Comparison of ENCODE assay signal across 8 cellular contexts in the genomic region with DNA sequence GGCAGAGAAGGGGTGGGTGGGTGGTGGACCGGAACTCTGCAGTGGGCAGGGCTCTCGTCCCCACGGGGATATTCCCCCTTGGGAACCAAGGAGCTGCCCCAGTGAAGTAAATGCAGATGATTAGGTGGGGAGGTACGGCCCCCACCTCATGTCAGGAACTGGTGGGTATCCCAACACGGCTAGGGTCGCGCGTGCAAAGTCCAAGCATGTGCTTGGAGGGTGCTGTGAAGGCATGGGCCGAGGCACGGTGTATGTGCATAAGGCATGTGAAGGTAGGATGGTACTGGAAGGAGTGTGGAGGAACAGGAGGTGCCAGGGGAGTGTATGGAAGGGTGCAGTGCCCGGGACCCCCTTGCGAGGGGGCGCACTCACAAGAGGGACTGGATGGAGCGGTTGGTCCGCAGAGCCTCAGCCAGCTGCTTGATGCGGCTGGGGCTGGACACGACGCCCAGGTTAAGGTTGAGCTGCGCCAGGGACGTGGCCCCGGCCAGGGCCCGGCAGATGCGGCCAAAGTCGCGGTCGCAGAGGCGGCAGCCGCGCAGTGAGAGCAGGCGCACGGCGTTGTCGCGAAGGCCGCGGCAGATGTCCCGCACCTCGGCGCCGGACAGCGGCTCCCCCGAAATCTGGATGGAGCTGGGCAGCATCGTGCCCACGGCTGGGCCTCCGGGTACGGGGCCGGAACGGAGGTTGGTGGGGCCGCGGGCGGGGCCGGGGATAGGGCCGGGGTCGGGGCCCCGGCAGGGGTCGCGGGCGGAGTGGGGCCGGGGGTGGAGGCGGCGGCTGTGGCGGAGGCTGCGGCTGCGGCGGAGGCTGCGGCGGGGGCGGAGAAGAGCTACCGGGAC. TPM values are rescaled to one million over a fixed set of nuclear protein-coding genes. Genes with fewer than 3 reads are reported as not detected.
DNase-seq lines count a peak whose midpoint lies in the region; ATAC-seq, FAIRE-seq and TF ChIP-seq lines count a peak whose summit lies in the region.

No MANE protein-coding gene starts in this region.

- peak overlapping the region in 1 of 2 donors; percentile 44 for H3K9ac ChIP-seq in mucosa of rectum (ENCODE audit: low read depth in 1 of 2, low read length in 2 of 2)

- ATAC-seq in HG02840 (IDR thresholded peaks at IDR 0.05; ENCODE audit: low FRiP score, unreplicated experiment) = no peak
- ATAC-seq in GM19328 (IDR thresholded peaks at IDR 0.05; ENCODE audit: unreplicated experiment) = no peak

- H3K27me3 ChIP-seq in bronchial epithelial cell (ENCODE audit: control insufficient read depth, insufficient read depth, low read length) (no peaks in the 10 kb centered on the region), mucosa of rectum (ENCODE audit: control insufficient read depth in 2 of 2, insufficient read depth in 2 of 2, low read length in 2 of 2) (peaks cover 8% of the 10 kb centered on the region in 2 donors)

- peak overlapping the region; percentile 50; the same call in 1 of the 2 replicates for H3K4me3 ChIP-seq in GM08714 (ENCODE audit: low read length)
- peak overlapping the region; percentile 49 for H3K4me3 ChIP-seq in bronchial epithelial cell (ENCODE audit: low read depth, low read length)
- peak overlapping the region; percentile 60 to 61 for H3K4me3 ChIP-seq in mucosa of rectum (ENCODE audit: low read length in 2 of 2)

- no peak overlapping the region for H3K27ac ChIP-seq in mucosa of rectum (ENCODE audit: low read depth in 2 of 2, low read length in 2 of 2)

- no peaks in the 10 kb centered on the region for H3K9me3 ChIP-seq in mucosa of rectum (ENCODE audit: control insufficient read depth in 2 of 2, low read length in 2 of 2)

- DNase-seq in HTR-8/SVneo (ENCODE audit: insufficient read length, low spot score) (no peak), bronchial epithelial cell (ENCODE audit: low read depth) (no peak), D721Med (ENCODE audit: insufficient read length, low spot score) (no peak), dedifferentiated amniotic fluid mesenchymal stem cell (ENCODE audit: extremely low spot score) (no peak)

- FAIRE-seq in HTR-8/SVneo (lab: Jason Lieb, UNC) (peak; percentile 51), bronchial epithelial cell (lab: Jason Lieb, UNC) (no peak), D721Med (lab: Jason Lieb, UNC) (no peak)

- TF ChIP-seq CTCF in bronchial epithelial cell (IDR thresholded peaks at IDR 0.05; ENCODE audit: insufficient read depth, low read length, severe bottlenecking) (no peak), D721Med (IDR thresholded peaks at IDR 0.05; ENCODE audit: insufficient read depth, missing control alignments) (no peak)

- H3K4me1 ChIP-seq in mucosa of rectum (ENCODE audit: control insufficient read depth in 2 of 2, insufficient read depth in 2 of 2, low read length in 2 of 2) = peaks cover 18 to 20% of the 10 kb centered on the region in 2 donors

- peaks cover 26% of the 10 kb centered on the region for H3K36me3 ChIP-seq in bronchial epithelial cell (ENCODE audit: control insufficient read depth, insufficient read depth, low read length)
- H3K36me3 ChIP-seq in mucosa of rectum (ENCODE audit: control insufficient read depth in 2 of 2, insufficient read depth in 2 of 2, low read length in 2 of 2) = peaks cover 33 to 44% of the 10 kb centered on the region in 2 donors

RNA-seq across cellular contexts. Expression of a gene that starts 0.8 kb away (rescaled TPM):
- 0.13 and 0.26 TPM in 2 replicates for total RNA-seq in bronchial epithelial cell

RNA-seq across cellular contexts. Expression of a gene that starts 7.4 kb away (rescaled TPM):
- 62.3 and 83.2 TPM in 2 replicates for total RNA-seq in bronchial epithelial cell

RNA-seq across cellular contexts. Expression of a gene that starts 7.5 kb away (rescaled TPM):
- 25.5 and 38.2 TPM in 2 replicates for total RNA-seq in bronchial epithelial cell

RNA-seq across cellular contexts. Expression of a gene that starts 32.0 kb away (rescaled TPM):
- 6.1 and 6.6 TPM in 2 replicates for total RNA-seq in bronchial epithelial cell

RNA-seq across cellular contexts. Expression of a gene that starts 54.0 kb away (rescaled TPM):
- total RNA-seq in bronchial epithelial cell = 4.1 and 8.2 TPM in 2 replicates
